In the genomic region with DNA sequence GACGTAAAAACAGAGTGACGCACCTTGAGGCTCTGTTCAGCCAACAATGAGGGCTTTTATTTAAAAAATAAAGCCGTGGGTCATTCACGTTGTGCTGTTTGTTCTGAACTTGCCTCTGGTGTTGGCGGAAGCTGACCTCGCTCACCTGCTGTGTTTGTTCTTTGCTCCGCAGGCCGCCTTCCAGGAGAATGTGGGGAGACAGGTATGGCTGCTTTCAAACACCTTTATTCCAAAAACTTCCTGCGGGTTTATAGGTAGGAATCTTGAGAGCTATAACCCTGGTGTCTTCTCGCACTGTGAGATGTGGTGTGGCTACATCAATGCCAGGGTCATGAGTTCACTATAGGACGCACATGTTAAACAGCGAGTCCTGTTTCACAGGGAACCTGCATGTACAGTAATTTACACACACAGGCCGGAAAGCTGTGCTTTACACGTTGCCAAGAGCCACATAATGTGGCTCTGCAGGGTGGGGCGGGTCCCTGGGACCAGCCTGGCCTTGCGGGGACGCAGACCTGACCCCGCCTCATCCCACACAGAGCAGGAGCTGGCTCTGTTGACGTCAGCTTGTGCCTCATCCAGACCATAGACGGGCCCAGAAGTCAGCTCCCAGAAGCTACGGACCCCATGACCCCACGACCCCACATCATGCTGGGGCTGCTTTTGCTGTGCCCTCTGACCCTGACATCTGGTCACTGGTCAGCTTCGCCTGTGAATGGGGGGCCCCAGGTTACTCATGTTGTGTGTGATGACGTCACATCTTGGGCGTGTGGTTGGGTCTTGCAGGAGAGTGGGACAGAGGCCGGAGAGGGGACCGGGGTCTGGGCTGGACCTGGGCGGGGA, we compare ENCODE assay signal across 1 cellular context.
A peak's percentile ranks its signal among the peaks of the same experiment; 100 is the strongest.
TF ChIP-seq lines count a peak whose summit lies in the region.

No MANE protein-coding gene starts in this region.

TF ChIP-seq in HepG2, 621 proteins besides CTCF, POLR2A, EP300 and RAD21 (continued from another document and continues in another):
- TF ChIP-seq, protein P1, sequence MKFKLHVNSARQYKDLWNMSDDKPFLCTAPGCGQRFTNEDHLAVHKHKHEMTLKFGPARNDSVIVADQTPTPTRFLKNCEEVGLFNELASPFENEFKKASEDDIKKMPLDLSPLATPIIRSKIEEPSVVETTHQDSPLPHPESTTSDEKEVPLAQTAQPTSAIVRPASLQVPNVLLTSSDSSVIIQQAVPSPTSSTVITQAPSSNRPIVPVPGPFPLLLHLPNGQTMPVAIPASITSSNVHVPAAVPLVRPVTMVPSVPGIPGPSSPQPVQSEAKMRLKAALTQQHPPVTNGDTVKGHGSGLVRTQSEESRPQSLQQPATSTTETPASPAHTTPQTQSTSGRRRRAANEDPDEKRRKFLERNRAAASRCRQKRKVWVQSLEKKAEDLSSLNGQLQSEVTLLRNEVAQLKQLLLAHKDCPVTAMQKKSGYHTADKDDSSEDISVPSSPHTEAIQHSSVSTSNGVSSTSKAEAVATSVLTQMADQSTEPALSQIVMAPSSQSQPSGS (CRISPR knock-in tag; IDR thresholded peaks at IDR 0.05) = no peak; the same call in 1 of the 2 replicates
- TF ChIP-seq, protein P2, sequence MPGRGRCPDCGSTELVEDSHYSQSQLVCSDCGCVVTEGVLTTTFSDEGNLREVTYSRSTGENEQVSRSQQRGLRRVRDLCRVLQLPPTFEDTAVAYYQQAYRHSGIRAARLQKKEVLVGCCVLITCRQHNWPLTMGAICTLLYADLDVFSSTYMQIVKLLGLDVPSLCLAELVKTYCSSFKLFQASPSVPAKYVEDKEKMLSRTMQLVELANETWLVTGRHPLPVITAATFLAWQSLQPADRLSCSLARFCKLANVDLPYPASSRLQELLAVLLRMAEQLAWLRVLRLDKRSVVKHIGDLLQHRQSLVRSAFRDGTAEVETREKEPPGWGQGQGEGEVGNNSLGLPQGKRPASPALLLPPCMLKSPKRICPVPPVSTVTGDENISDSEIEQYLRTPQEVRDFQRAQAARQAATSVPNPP (CRISPR knock-in tag; IDR thresholded peaks at IDR 0.05) = no peak
- TF ChIP-seq HMGA1 (CRISPR knock-in tag; conservative IDR thresholded peaks at IDR 0.05) (no peak), ZNF589 (CRISPR knock-in tag; conservative IDR thresholded peaks at IDR 0.05) (no peak), EEA1 (CRISPR knock-in tag; IDR thresholded peaks at IDR 0.05; ENCODE audit: borderline replicate concordance) (no peak), SALL1 (CRISPR knock-in tag; IDR thresholded peaks at IDR 0.05) (0 out of 2 replicates have a peak, but pooled peaks have one; percentile 10), ATM (IDR thresholded peaks at IDR 0.05; ENCODE audit: borderline replicate concordance) (no peak), ZNF781 (CRISPR knock-in tag; IDR thresholded peaks at IDR 0.05; ENCODE audit: borderline replicate concordance, not compliant biosample characterization) (no peak), ZFYVE20 (CRISPR knock-in tag; IDR thresholded peaks at IDR 0.05; ENCODE audit: borderline replicate concordance, low read depth) (no peak), SKI (IDR thresholded peaks at IDR 0.05; ENCODE audit: partially characterized antibody) (peak; percentile 30), FOXP1 (IDR thresholded peaks at IDR 0.05) (no peak), FOXP1 (CRISPR knock-in tag; IDR thresholded peaks at IDR 0.05) (0 out of 2 replicates have a peak, but pooled peaks have one; percentile 27), KAT8 (CRISPR knock-in tag; IDR thresholded peaks at IDR 0.05) (peak; percentile 53; the same call in 1 of the 2 replicates), TMF1 (CRISPR knock-in tag; IDR thresholded peaks at IDR 0.05; ENCODE audit: low read depth) (0 out of 2 replicates have a peak, but pooled peaks have one; percentile 56), FOXK1 (CRISPR knock-in tag; IDR thresholded peaks at IDR 0.05; ENCODE audit: borderline replicate concordance, low read depth) (0 out of 2 replicates have a peak, but pooled peaks have one; percentile 38), ZNF878 (CRISPR knock-in tag; IDR thresholded peaks at IDR 0.05) (0 out of 2 replicates have a peak, but pooled peaks have one; percentile 45), ZBTB21 (CRISPR knock-in tag; IDR thresholded peaks at IDR 0.05) (peak; percentile 1; the same call in 1 of the 2 replicates), DR1 (CRISPR knock-in tag; IDR thresholded peaks at IDR 0.05) (no peak), JDP2 (CRISPR knock-in tag; IDR thresholded peaks at IDR 0.05; ENCODE audit: borderline replicate concordance) (no peak), ZNF891 (CRISPR knock-in tag; IDR thresholded peaks at IDR 0.05) (peak; percentile 20; the same call in 1 of the 2 replicates), TCF7 (IDR thresholded peaks at IDR 0.05; ENCODE audit: low read depth) (peak; percentile 65; the same call in 1 of the 2 replicates), XBP1 (CRISPR knock-in tag; IDR thresholded peaks at IDR 0.05) (no peak)
- TF ChIP-seq, protein P3, sequence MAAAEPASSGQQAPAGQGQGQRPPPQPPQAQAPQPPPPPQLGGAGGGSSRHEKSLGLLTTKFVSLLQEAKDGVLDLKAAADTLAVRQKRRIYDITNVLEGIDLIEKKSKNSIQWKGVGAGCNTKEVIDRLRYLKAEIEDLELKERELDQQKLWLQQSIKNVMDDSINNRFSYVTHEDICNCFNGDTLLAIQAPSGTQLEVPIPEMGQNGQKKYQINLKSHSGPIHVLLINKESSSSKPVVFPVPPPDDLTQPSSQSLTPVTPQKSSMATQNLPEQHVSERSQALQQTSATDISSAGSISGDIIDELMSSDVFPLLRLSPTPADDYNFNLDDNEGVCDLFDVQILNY (CRISPR knock-in tag; conservative IDR thresholded peaks at IDR 0.05) = no peak
- TF ChIP-seq, protein P4, sequence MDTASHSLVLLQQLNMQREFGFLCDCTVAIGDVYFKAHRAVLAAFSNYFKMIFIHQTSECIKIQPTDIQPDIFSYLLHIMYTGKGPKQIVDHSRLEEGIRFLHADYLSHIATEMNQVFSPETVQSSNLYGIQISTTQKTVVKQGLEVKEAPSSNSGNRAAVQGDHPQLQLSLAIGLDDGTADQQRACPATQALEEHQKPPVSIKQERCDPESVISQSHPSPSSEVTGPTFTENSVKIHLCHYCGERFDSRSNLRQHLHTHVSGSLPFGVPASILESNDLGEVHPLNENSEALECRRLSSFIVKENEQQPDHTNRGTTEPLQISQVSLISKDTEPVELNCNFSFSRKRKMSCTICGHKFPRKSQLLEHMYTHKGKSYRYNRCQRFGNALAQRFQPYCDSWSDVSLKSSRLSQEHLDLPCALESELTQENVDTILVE (CRISPR knock-in tag; IDR thresholded peaks at IDR 0.05) = peak; percentile 32; the same call in 1 of the 2 replicates
- TF ChIP-seq, protein P5, sequence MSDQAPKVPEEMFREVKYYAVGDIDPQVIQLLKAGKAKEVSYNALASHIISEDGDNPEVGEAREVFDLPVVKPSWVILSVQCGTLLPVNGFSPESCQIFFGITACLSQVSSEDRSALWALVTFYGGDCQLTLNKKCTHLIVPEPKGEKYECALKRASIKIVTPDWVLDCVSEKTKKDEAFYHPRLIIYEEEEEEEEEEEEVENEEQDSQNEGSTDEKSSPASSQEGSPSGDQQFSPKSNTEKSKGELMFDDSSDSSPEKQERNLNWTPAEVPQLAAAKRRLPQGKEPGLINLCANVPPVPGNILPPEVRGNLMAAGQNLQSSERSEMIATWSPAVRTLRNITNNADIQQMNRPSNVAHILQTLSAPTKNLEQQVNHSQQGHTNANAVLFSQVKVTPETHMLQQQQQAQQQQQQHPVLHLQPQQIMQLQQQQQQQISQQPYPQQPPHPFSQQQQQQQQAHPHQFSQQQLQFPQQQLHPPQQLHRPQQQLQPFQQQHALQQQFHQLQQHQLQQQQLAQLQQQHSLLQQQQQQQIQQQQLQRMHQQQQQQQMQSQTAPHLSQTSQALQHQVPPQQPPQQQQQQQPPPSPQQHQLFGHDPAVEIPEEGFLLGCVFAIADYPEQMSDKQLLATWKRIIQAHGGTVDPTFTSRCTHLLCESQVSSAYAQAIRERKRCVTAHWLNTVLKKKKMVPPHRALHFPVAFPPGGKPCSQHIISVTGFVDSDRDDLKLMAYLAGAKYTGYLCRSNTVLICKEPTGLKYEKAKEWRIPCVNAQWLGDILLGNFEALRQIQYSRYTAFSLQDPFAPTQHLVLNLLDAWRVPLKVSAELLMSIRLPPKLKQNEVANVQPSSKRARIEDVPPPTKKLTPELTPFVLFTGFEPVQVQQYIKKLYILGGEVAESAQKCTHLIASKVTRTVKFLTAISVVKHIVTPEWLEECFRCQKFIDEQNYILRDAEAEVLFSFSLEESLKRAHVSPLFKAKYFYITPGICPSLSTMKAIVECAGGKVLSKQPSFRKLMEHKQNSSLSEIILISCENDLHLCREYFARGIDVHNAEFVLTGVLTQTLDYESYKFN (CRISPR knock-in tag; conservative IDR thresholded peaks at IDR 0.05) = peak; percentile 82
- TF ChIP-seq, protein P6, sequence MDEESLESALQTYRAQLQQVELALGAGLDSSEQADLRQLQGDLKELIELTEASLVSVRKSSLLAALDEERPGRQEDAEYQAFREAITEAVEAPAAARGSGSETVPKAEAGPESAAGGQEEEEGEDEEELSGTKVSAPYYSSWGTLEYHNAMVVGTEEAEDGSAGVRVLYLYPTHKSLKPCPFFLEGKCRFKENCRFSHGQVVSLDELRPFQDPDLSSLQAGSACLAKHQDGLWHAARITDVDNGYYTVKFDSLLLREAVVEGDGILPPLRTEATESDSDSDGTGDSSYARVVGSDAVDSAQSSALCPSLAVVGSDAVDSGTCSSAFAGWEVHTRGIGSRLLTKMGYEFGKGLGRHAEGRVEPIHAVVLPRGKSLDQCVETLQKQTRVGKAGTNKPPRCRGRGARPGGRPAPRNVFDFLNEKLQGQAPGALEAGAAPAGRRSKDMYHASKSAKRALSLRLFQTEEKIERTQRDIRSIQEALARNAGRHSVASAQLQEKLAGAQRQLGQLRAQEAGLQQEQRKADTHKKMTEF (CRISPR knock-in tag; IDR thresholded peaks at IDR 0.05) = peak; percentile 57; the same call in 1 of the 2 replicates
- TF ChIP-seq, protein P7, sequence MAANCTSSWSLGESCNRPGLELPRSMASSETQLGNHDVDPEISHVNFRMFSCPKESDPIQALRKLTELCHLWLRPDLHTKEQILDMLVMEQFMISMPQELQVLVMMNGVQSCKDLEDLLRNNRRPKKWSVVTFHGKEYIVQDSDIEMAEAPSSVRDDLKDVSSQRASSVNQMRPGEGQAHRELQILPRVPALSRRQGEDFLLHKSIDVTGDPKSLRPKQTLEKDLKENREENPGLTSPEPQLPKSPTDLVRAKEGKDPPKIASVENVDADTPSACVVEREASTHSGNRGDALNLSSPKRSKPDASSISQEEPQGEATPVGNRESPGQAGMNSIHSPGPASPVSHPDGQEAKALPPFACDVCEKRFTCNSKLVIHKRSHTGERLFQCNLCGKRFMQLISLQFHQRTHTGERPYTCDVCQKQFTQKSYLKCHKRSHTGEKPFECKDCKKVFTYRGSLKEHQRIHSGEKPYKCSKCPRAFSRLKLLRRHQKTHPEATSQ (CRISPR knock-in tag; IDR thresholded peaks at IDR 0.05; ENCODE audit: borderline replicate concordance) = no peak
- TF ChIP-seq, protein P8, sequence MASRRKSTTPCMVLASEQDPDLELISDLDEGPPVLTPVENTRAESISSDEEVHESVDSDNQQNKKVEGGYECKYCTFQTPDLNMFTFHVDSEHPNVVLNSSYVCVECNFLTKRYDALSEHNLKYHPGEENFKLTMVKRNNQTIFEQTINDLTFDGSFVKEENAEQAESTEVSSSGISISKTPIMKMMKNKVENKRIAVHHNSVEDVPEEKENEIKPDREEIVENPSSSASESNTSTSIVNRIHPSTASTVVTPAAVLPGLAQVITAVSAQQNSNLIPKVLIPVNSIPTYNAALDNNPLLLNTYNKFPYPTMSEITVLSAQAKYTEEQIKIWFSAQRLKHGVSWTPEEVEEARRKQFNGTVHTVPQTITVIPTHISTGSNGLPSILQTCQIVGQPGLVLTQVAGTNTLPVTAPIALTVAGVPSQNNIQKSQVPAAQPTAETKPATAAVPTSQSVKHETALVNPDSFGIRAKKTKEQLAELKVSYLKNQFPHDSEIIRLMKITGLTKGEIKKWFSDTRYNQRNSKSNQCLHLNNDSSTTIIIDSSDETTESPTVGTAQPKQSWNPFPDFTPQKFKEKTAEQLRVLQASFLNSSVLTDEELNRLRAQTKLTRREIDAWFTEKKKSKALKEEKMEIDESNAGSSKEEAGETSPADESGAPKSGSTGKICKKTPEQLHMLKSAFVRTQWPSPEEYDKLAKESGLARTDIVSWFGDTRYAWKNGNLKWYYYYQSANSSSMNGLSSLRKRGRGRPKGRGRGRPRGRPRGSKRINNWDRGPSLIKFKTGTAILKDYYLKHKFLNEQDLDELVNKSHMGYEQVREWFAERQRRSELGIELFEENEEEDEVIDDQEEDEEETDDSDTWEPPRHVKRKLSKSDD (CRISPR knock-in tag; IDR thresholded peaks at IDR 0.05; ENCODE audit: low read depth) = 0 out of 2 replicates have a peak, but pooled peaks have one; percentile 32
- TF ChIP-seq, protein P9, sequence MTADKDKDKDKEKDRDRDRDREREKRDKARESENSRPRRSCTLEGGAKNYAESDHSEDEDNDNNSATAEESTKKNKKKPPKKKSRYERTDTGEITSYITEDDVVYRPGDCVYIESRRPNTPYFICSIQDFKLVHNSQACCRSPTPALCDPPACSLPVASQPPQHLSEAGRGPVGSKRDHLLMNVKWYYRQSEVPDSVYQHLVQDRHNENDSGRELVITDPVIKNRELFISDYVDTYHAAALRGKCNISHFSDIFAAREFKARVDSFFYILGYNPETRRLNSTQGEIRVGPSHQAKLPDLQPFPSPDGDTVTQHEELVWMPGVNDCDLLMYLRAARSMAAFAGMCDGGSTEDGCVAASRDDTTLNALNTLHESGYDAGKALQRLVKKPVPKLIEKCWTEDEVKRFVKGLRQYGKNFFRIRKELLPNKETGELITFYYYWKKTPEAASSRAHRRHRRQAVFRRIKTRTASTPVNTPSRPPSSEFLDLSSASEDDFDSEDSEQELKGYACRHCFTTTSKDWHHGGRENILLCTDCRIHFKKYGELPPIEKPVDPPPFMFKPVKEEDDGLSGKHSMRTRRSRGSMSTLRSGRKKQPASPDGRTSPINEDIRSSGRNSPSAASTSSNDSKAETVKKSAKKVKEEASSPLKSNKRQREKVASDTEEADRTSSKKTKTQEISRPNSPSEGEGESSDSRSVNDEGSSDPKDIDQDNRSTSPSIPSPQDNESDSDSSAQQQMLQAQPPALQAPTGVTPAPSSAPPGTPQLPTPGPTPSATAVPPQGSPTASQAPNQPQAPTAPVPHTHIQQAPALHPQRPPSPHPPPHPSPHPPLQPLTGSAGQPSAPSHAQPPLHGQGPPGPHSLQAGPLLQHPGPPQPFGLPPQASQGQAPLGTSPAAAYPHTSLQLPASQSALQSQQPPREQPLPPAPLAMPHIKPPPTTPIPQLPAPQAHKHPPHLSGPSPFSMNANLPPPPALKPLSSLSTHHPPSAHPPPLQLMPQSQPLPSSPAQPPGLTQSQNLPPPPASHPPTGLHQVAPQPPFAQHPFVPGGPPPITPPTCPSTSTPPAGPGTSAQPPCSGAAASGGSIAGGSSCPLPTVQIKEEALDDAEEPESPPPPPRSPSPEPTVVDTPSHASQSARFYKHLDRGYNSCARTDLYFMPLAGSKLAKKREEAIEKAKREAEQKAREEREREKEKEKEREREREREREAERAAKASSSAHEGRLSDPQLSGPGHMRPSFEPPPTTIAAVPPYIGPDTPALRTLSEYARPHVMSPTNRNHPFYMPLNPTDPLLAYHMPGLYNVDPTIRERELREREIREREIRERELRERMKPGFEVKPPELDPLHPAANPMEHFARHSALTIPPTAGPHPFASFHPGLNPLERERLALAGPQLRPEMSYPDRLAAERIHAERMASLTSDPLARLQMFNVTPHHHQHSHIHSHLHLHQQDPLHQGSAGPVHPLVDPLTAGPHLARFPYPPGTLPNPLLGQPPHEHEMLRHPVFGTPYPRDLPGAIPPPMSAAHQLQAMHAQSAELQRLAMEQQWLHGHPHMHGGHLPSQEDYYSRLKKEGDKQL (CRISPR knock-in tag; IDR thresholded peaks at IDR 0.05; ENCODE audit: low read depth) = peak; percentile 41; the same call in 1 of the 2 replicates
